2 cellular contexts compared by ENCODE assay signal in genomic region chr16:6949240-6949639, GRCh38.
A peak's percentile ranks its signal among the peaks of the same experiment; 100 is the strongest.
TF ChIP-seq lines count a peak whose summit lies in the region.

No MANE protein-coding gene starts in this region.

TF ChIP-seq in HepG2, 621 proteins besides CTCF, POLR2A, EP300 and RAD21:
- TF ChIP-seq CEBPB (IDR thresholded peaks at IDR 0.05; ENCODE audit: borderline replicate concordance, low read depth, low read length) (0 out of 2 replicates have a peak, but pooled peaks have one; percentile 26), ZNF431 (CRISPR knock-in tag; IDR thresholded peaks at IDR 0.05; ENCODE audit: borderline replicate concordance, low read depth) (no peak), SP140L (CRISPR knock-in tag; IDR thresholded peaks at IDR 0.05; ENCODE audit: borderline replicate concordance) (no peak), ZNF180 (CRISPR knock-in tag; IDR thresholded peaks at IDR 0.05; ENCODE audit: borderline replicate concordance, low read depth) (no peak)

TF ChIP-seq in H1, 55 proteins besides CTCF, POLR2A, EP300 and RAD21:
- TF ChIP-seq CEBPB (IDR thresholded peaks at IDR 0.05; ENCODE audit: low read depth, low read length), result peak; percentile 71
- no peak for TF ChIP-seq JUND (IDR thresholded peaks at IDR 0.05; ENCODE audit: low read length)
